In genomic region chrX:222800-223513, GRCh38 we compare ENCODE assay signal across 8 cellular contexts. TPM values are rescaled to one million over a fixed set of nuclear protein-coding genes. Genes with fewer than 3 reads are reported as not detected.
DNase-seq lines count a peak whose midpoint lies in the region; ATAC-seq, FAIRE-seq and TF ChIP-seq lines count a peak whose summit lies in the region.
"Not testable (repeated sequence)": the region's sequence is repeated elsewhere in the genome, so short reads cannot be mapped to it uniquely, and the experiment has no call there.

No MANE protein-coding gene starts in this region.

- not testable (repeated sequence) for H3K4me3 ChIP-seq in pancreas; aorta (ENCODE audit: low read length in 2 of 2)

- not testable (repeated sequence) for H3K27ac Mint-ChIP-seq in activated CD8-positive, alpha-beta T cell treated with anti-CD3 and anti-CD28 coated beads for 36 hours; activated naive CD4-positive, alpha-beta T cell treated with anti-CD3 and anti-CD28 coated beads, Interleukin-2, amount 50 U/mL, for 72 hours; stimulated activated effector memory CD8-positive, alpha-beta T cell treated with anti-CD3 and anti-CD28 coated beads, Interleukin-12 subunit alpha, Interleukin-12 subunit beta, amount 100 ng/mL, for 72 hours

- H3K36me3 Mint-ChIP-seq in activated CD8-positive, alpha-beta T cell treated with anti-CD3 and anti-CD28 coated beads for 36 hours (ENCODE audit: low read depth); activated naive CD4-positive, alpha-beta T cell treated with anti-CD3 and anti-CD28 coated beads, Interleukin-2, amount 50 U/mL, for 72 hours; stimulated activated effector memory CD8-positive, alpha-beta T cell treated with anti-CD3 and anti-CD28 coated beads, Interleukin-12 subunit alpha, Interleukin-12 subunit beta, amount 100 ng/mL, for 72 hours: not testable (repeated sequence)

- H3K36me3 ChIP-seq in pancreas; aorta (ENCODE audit: control insufficient read depth in 1 of 2, insufficient read depth in 2 of 2, low read length in 1 of 2): not testable (repeated sequence)

- not testable (repeated sequence) for TF ChIP-seq CTCF in activated CD8-positive, alpha-beta T cell treated with anti-CD3 and anti-CD28 coated beads for 36 hours (IDR thresholded peaks at IDR 0.05); pancreas (IDR thresholded peaks at IDR 0.05)

- not testable (repeated sequence) for H3K27me3 ChIP-seq in pancreas; aorta (ENCODE audit: control insufficient read depth in 1 of 2, insufficient read depth in 2 of 2, low read length in 1 of 2)

- ATAC-seq in activated CD8-positive, alpha-beta T cell treated with anti-CD3 and anti-CD28 coated beads for 36 hours, result peak; percentile 21
- peak; percentile 33 to 35 for ATAC-seq in activated naive CD4-positive, alpha-beta T cell treated with anti-CD3 and anti-CD28 coated beads, Interleukin-2, amount 50 U/mL, for 72 hours
- ATAC-seq in Right ventricle myocardium inferior, result peak; percentile 69
- peak; percentile 56 for ATAC-seq in left ventricle myocardium superior
- peak; percentile 19 for ATAC-seq in left lobe of liver
- ATAC-seq in pancreas, result peak; percentile 29 to 57 (median 44)
- ATAC-seq in stimulated activated effector memory CD8-positive, alpha-beta T cell treated with anti-CD3 and anti-CD28 coated beads, Interleukin-12 subunit alpha, Interleukin-12 subunit beta, amount 100 ng/mL, for 72 hours, result peak; percentile 17
- ATAC-seq in aorta (ENCODE audit: low FRiP score), result peak; percentile 44

- intact Hi-C loops in activated CD8-positive, alpha-beta T cell treated with anti-CD3 and anti-CD28 coated beads for 36 hours (cut with micrococcal nuclease); Right ventricle myocardium inferior (cut with DNase I); left ventricle myocardium superior (cut with micrococcal nuclease); pancreas (cut with DNase I); aorta (cut with DNase I): not testable (repeated sequence)

- CTCF ChIA-PET in activated CD8-positive, alpha-beta T cell treated with anti-CD3 and anti-CD28 coated beads for 36 hours (lab: Charles Lee), result not testable (repeated sequence)

- not testable (repeated sequence) for H3K9me3 Mint-ChIP-seq in activated CD8-positive, alpha-beta T cell treated with anti-CD3 and anti-CD28 coated beads for 36 hours; activated naive CD4-positive, alpha-beta T cell treated with anti-CD3 and anti-CD28 coated beads, Interleukin-2, amount 50 U/mL, for 72 hours; stimulated activated effector memory CD8-positive, alpha-beta T cell treated with anti-CD3 and anti-CD28 coated beads, Interleukin-12 subunit alpha, Interleukin-12 subunit beta, amount 100 ng/mL, for 72 hours

- not testable (repeated sequence) for H3K9me3 ChIP-seq in pancreas; aorta (ENCODE audit: control insufficient read depth, low read length)

- H3K27ac ChIP-seq in pancreas; aorta (ENCODE audit: low read depth in 1 of 2, low read length in 2 of 2): not testable (repeated sequence)

- POLR2A ChIA-PET in activated CD8-positive, alpha-beta T cell treated with anti-CD3 and anti-CD28 coated beads for 36 hours (lab: Charles Lee), result not testable (repeated sequence)

- not testable (repeated sequence) for H3K4me3 Mint-ChIP-seq in activated CD8-positive, alpha-beta T cell treated with anti-CD3 and anti-CD28 coated beads for 36 hours; stimulated activated effector memory CD8-positive, alpha-beta T cell treated with anti-CD3 and anti-CD28 coated beads, Interleukin-12 subunit alpha, Interleukin-12 subunit beta, amount 100 ng/mL, for 72 hours

- not testable (repeated sequence) for H3K27me3 Mint-ChIP-seq in activated CD8-positive, alpha-beta T cell treated with anti-CD3 and anti-CD28 coated beads for 36 hours

- H3K4me1 Mint-ChIP-seq in activated CD8-positive, alpha-beta T cell treated with anti-CD3 and anti-CD28 coated beads for 36 hours (ENCODE audit: low read depth); stimulated activated effector memory CD8-positive, alpha-beta T cell treated with anti-CD3 and anti-CD28 coated beads, Interleukin-12 subunit alpha, Interleukin-12 subunit beta, amount 100 ng/mL, for 72 hours: not testable (repeated sequence)

- H3K4me1 ChIP-seq in pancreas; aorta (ENCODE audit: control insufficient read depth in 1 of 2, insufficient read depth in 2 of 2, low read length in 2 of 2): not testable (repeated sequence)

- not testable (repeated sequence) for DNase-seq in activated CD8-positive, alpha-beta T cell treated with anti-CD3 and anti-CD28 coated beads for 36 hours; activated naive CD4-positive, alpha-beta T cell treated with anti-CD3 and anti-CD28 coated beads, Interleukin-2, amount 50 U/mL, for 72 hours (ENCODE audit: low spot score in 2 of 2); Right ventricle myocardium inferior (ENCODE audit: missing footprints); left ventricle myocardium superior; left lobe of liver (ENCODE audit: low spot score); pancreas; stimulated activated effector memory CD8-positive, alpha-beta T cell treated with anti-CD3 and anti-CD28 coated beads, Interleukin-12 subunit alpha, Interleukin-12 subunit beta, amount 100 ng/mL, for 72 hours (ENCODE audit: low spot score in 2 of 2); aorta

- no CpG with 5 or more reads among the region's 11 CpGs for WGBS in pancreas, 2 donors
- WGBS in aorta, 2 donors, result no CpG with 5 or more reads among the region's 11 CpGs

- FAIRE-seq in pancreas (lab: Jason Lieb, UNC), result not testable (repeated sequence)

RNA-seq across cellular contexts. Expression of gene PLCXD1, which starts 58.2 kb away (rescaled TPM):
- 10 to 100 TPM; 63.9 to 65.7 TPM for total RNA-seq in activated CD8-positive, alpha-beta T cell treated with anti-CD3 and anti-CD28 coated beads for 36 hours
- 100 to 1,000 TPM in 1 of 2 donors, 10 to 100 TPM in 1; 61.4 to 118 TPM for total RNA-seq in activated naive CD4-positive, alpha-beta T cell treated with anti-CD3 and anti-CD28 coated beads, Interleukin-2, amount 50 U/mL, for 72 hours
- total RNA-seq in Right ventricle myocardium inferior, result 6.1 TPM
- total RNA-seq in left ventricle myocardium superior, result 6.8 TPM
- total RNA-seq in left lobe of liver, result 11.4 TPM
- 1 to 10 TPM; 3.5 to 6.6 (median 5.7) TPM for total RNA-seq in pancreas
- 10 to 100 TPM in 1 of 2 donors, 1 to 10 TPM in 1; 7.9 to 17.8 TPM for polyA plus RNA-seq in pancreas
- total RNA-seq in aorta, result 1 to 10 TPM; 3.7 to 9.7 TPM
- 10 to 100 TPM in 1 of 2 donors, 1 to 10 TPM in 1; 1.3 to 16.3 TPM for polyA plus RNA-seq in aorta

Comparison
In these comparisons a context has a peak if more than half of its experiments do, and no peak if none do; other contexts are left out.
1. ATAC-seq: peak in every context shown above with its lines; median percentile 69 in Right ventricle myocardium inferior; 56 in left ventricle myocardium superior; 44 in pancreas; 44 in aorta; 34 in activated naive CD4-positive, alpha-beta T cell treated with anti-CD3 and anti-CD28 coated beads, Interleukin-2, amount 50 U/mL, for 72 hours; 21 in activated CD8-positive, alpha-beta T cell treated with anti-CD3 and anti-CD28 coated beads for 36 hours; 19 in left lobe of liver; 17 in stimulated activated effector memory CD8-positive, alpha-beta T cell treated with anti-CD3 and anti-CD28 coated beads, Interleukin-12 subunit alpha, Interleukin-12 subunit beta, amount 100 ng/mL, for 72 hours.